In the genomic region with DNA sequence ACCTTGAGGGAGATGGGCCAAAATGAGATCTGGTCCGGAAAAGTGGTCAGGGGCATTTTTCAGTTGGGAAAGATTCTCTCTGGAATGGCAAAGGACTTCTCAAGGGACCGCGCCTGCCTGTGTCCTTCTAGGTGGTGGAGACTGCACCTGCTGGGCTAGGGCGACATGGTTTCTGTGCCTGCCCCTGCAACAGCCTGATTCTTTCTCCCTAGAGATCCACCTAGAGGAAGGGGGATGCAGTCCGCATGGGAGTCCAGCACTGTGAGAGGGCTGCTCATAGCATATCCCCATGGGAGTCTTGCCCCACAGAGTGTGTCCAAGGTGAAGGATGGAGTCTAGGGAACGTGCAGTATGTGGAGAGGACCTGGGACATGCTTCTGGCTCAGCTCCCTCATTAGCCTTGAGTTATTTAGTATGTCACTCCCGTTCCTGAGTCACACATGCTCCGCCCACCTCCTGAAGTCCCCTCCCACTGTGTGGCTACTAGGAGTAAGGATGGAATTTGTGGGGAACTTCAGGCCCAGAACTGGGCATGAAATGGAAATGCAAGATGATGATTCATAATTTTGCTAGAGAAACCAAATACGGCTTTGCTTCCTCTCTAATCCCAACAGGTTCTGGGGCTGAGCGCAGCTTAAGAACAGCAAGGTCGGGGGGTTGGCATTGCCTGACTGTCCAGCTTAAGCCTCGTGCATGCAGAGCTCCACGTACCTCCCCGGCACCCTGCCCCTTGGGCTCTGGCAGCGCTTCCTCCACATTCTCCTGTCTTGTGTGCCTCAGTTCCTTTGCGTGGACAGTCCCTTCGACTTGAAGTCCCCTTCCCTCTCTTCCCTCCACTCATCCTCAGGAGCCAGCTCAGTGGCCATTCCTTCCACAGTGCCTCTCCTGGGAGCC, we compare ENCODE assay signal across 10 cellular contexts. TPM values are rescaled to one million over a fixed set of nuclear protein-coding genes. Genes with fewer than 3 reads are reported as not detected.
DNase-seq lines count a peak whose midpoint lies in the region; ATAC-seq and TF ChIP-seq lines count a peak whose summit lies in the region.
"Had no signal": no experiment of that assay in that cellular context is flagged by ENCODE, and none has a peak within 500 bp of the region (broad histone marks: within the 10 kb centered on the region; RNA-seq: fewer than 3 reads in every experiment).

No MANE protein-coding gene starts in this region.

- CTCF ChIA-PET in CD8-positive, alpha-beta T cell (lab: Charles Lee), result no interaction called here

- TF ChIP-seq POLR2A in sigmoid colon (IDR thresholded peaks at IDR 0.05), result no peak

- H3K36me3 ChIP-seq in sigmoid colon, result no peaks in the 10 kb centered on the region
- H3K36me3 ChIP-seq in CD8-positive, alpha-beta T cell (ENCODE audit: insufficient read depth, low read length), result no peaks in the 10 kb centered on the region

- H3K4me1 Mint-ChIP-seq in CD8-positive, alpha-beta T cell (ENCODE audit: low read depth), result peaks cover 3% of the 10 kb centered on the region

- H3K9me3 ChIP-seq in sigmoid colon, result no peaks in the 10 kb centered on the region
- H3K9me3 ChIP-seq in CD8-positive, alpha-beta T cell (ENCODE audit: low read length), result no peaks in the 10 kb centered on the region

- no peak for ATAC-seq in HG03095 (IDR thresholded peaks at IDR 0.05; ENCODE audit: unreplicated experiment)
- no peak for ATAC-seq in HG03280 (IDR thresholded peaks at IDR 0.05; ENCODE audit: unreplicated experiment)
- ATAC-seq in CD8-positive, alpha-beta T cell, result no peak

- intact Hi-C loops in sigmoid colon (cut with DNase I), result no loop called here
- intact Hi-C loops in CD8-positive, alpha-beta T cell (cut with DNase I, micrococcal nuclease), result no loop called here

- no peak overlapping the region for H3K4me3 ChIP-seq in foreskin fibroblast (ENCODE audit: low read depth in 1 of 2, low read length in 2 of 2)
- no peak overlapping the region for H3K4me3 ChIP-seq in sigmoid colon
- no peak overlapping the region for H3K4me3 ChIP-seq in CD8-positive, alpha-beta T cell (ENCODE audit: low read depth, low read length)

- no peaks in the 10 kb centered on the region for H3K27me3 ChIP-seq in sigmoid colon
- no peaks in the 10 kb centered on the region for H3K27me3 ChIP-seq in CD8-positive, alpha-beta T cell (ENCODE audit: insufficient read depth, low read length)

- H3K27ac Mint-ChIP-seq in CD8-positive, alpha-beta T cell, result no peak overlapping the region

- 70 to 83% methylated on average over 17 of the region's 17 CpGs for WGBS in sigmoid colon, 2 donors

- peaks cover 2% of the 10 kb centered on the region for H3K9me3 Mint-ChIP-seq in CD8-positive, alpha-beta T cell

- no peaks in the 10 kb centered on the region for H3K36me3 Mint-ChIP-seq in CD8-positive, alpha-beta T cell

- DNase-seq in GM03348 (ENCODE audit: low spot score), result peak; percentile 93
- peak; percentile 89 for DNase-seq in SW480 (ENCODE audit: low spot score)
- DNase-seq in foreskin fibroblast, result peak; percentile 93 to 95
- no peak for DNase-seq in sigmoid colon
- DNase-seq in CD8-positive, alpha-beta T cell, result no peak
- no peak for DNase-seq in Kasumi-1 (lab: John Stamatoyannopoulos, UW)
- DNase-seq: activated CD8-positive, alpha-beta memory T cell treated with anti-CD3 and anti-CD28 coated beads, Interleukin-2, amount 50 U/mL, for 48 hours; NCI-H1048 had no signal

- TF ChIP-seq CTCF in foreskin fibroblast (IDR thresholded peaks at IDR 0.05; ENCODE audit: low read depth, low read length) (no peak), sigmoid colon (IDR thresholded peaks at IDR 0.05) (no peak)
- TF ChIP-seq CTCF in CD8-positive, alpha-beta T cell (IDR thresholded peaks at IDR 0.05), result no peak

- H3K27me3 Mint-ChIP-seq in CD8-positive, alpha-beta T cell (ENCODE audit: low read depth), result peaks cover 17% of the 10 kb centered on the region

- POLR2A ChIA-PET in CD8-positive, alpha-beta T cell (lab: Charles Lee), result no interaction called here

- H3K4me1 ChIP-seq in sigmoid colon, result peaks cover 0 to 29% (median 22%) of the 10 kb centered on the region in 4 donors
- H3K4me1 ChIP-seq in CD8-positive, alpha-beta T cell (ENCODE audit: insufficient read depth, low read length), result no peaks in the 10 kb centered on the region

- H3K4me3 Mint-ChIP-seq in CD8-positive, alpha-beta T cell, result no peak overlapping the region

- H3K27ac ChIP-seq in sigmoid colon, result peak overlapping the region; percentile 7 to 56 (median 41)
- no peak overlapping the region for H3K27ac ChIP-seq in CD8-positive, alpha-beta T cell (ENCODE audit: low read depth, low read length)

- TF ChIP-seq EP300 in sigmoid colon (IDR thresholded peaks at IDR 0.05), result no peak

RNA-seq across cellular contexts. Expression of a gene that starts 35.0 kb away (rescaled TPM):
- under 1 TPM in 2 of 4 donors, not detected in 2; 0.27 to 0.36 TPM for total RNA-seq in sigmoid colon
- polyA plus RNA-seq in sigmoid colon, result under 1 TPM in 1 of 3 donors, not detected in 2; 0.10 TPM
- not detected for total RNA-seq in CD8-positive, alpha-beta T cell

Comparison
In these comparisons a context has a peak if more than half of its experiments do, and no peak if none do; other contexts are left out.
1. DNase-seq: peak in GM03348 (single experiment), SW480 (single experiment) and foreskin fibroblast (2 of 2); none in sigmoid colon (single experiment), CD8-positive, alpha-beta T cell (0 of 7) and Kasumi-1 (0 of 2).